Comparison of ENCODE assay signal across 12 cellular contexts in genomic region chr6:161369339-161369738, GRCh38.
DNase-seq lines count a peak whose midpoint lies in the region; ATAC-seq lines count a peak whose summit lies in the region.
"Had no signal": no experiment of that assay in that cellular context is flagged by ENCODE, and none has a peak within 500 bp of the region (broad histone marks: within the 10 kb centered on the region; RNA-seq: fewer than 3 reads in every experiment).

No MANE protein-coding gene starts in this region.

- ATAC-seq in HG02763 (IDR thresholded peaks at IDR 0.05; ENCODE audit: unreplicated experiment) (no peak), HG03025 (IDR thresholded peaks at IDR 0.05; ENCODE audit: low FRiP score, unreplicated experiment) (no peak)
- ATAC-seq: SK-N-SH treated with all-trans-retinoic acid at 6 μM for 48 hours had no signal

- in situ Hi-C loops in ACHN (cut with HindIII; ENCODE audit: low pct_ligation_motif_present, low pct_unique_long_range_greater_than_20kb, low sequenced_read_pairs) = no loop called here

- DNase-seq in ACHN (peak; percentile 92), HK-2 (ENCODE audit: unreplicated experiment) (peak; percentile 69), T1000 (lab: John Stamatoyannopoulos, UW) (peak; percentile 83), iris pigment epithelial cell (ENCODE audit: low read depth) (peak; percentile 96), DMS153 treated with DMSO at 0.1 percent for 48 hours (lab: John Stamatoyannopoulos, UW; ENCODE audit: unreplicated experiment) (no peak), epidermal melanocyte (ENCODE audit: insufficient read length, low spot score) (no peak)
- DNase-seq: activated CD8-positive, alpha-beta memory T cell treated with anti-CD3 and anti-CD28 coated beads, Interleukin-2, amount 50 U/mL, for 4 hours; cerebellar nuclear complex; occipital lobe had no signal

Comparison
In these comparisons a context has a peak if more than half of its experiments do, and no peak if none do; other contexts are left out.
1. DNase-seq: peak in ACHN (single experiment), HK-2 (single experiment), T1000 (single experiment) and iris pigment epithelial cell (single experiment); none in DMS153 treated with DMSO at 0.1 percent for 48 hours (single experiment) and epidermal melanocyte (single experiment).